ENCODE assay signal across 30 cellular contexts in the genomic region with DNA sequence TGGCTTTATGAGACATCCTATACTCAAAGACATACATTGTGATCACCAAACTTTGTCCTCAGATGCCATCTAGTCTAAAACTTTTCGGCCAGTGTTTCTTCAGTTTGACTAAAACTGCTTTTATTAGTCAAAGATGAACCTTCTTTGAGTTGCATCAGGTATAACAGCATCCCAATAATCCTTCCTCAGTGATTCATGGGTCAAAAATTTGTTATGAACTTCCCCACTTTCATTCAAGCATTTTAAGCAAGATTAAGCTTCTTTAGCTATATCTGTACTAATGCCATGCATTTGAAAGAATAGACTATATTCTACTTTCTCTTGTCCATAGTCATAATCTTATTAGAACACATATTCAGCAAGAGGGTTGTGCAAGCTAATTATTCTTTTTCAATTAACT.
"Had no signal": no experiment of that assay in that cellular context is flagged by ENCODE, and none has a peak within 500 bp of the region (broad histone marks: within the 10 kb centered on the region; RNA-seq: fewer than 3 reads in every experiment).

No MANE protein-coding gene starts in this region.

- H3K36me3 ChIP-seq: colonic mucosa, esophagus squamous epithelium, left lung, neutrophil, pancreas, right lobe of liver, thoracic aorta, tibial nerve, upper lobe of right lung, vagina had no signal

- H3K4me1 ChIP-seq: colonic mucosa, left lung, pancreas, right lobe of liver, tibial nerve, upper lobe of right lung, vagina had no signal

- H3K36me3 Mint-ChIP-seq: immature natural killer cell; naive B cell; natural killer cell treated with Interleukin-12 subunit alpha and Interleukin-12 subunit beta and Interleukin-15 and Interleukin-18, amount 100 ng/mL, for 72 hours; stimulated activated naive B cell treated with anti-CD40 and anti-IgM and Interleukin-4, amounts not matched to agents 10 μg/mL and 1 μg/mL and 100 μg/mL, for 72 hours had no signal

- H3K27me3 ChIP-seq: colonic mucosa, esophagus squamous epithelium, left lung, neutrophil, pancreas, right lobe of liver, tibial nerve, upper lobe of right lung, vagina had no signal

- H3K27ac Mint-ChIP-seq: dendritic cell treated with granulocyte-macrophage colony-stimulating factor and Interleukin-4, amounts not matched to agents 40 ng/mL and 50 ng/mL, for 4 days; immature natural killer cell; mesothelial cell of epicardium; naive B cell; natural killer cell treated with Interleukin-12 subunit alpha and Interleukin-12 subunit beta and Interleukin-15 and Interleukin-18, amount 100 ng/mL, for 72 hours; stimulated activated naive B cell treated with anti-CD40 and anti-IgM and Interleukin-4, amounts not matched to agents 10 μg/mL and 1 μg/mL and 100 μg/mL, for 72 hours; stimulated activated naive CD8-positive, alpha-beta T cell treated with anti-CD3 and anti-CD28 coated beads, Interleukin-15, Interleukin-2, amounts not matched to agents 100 ng/mL and 50 ng/mL, for 24 hours had no signal

- H3K4me1 Mint-ChIP-seq: immature natural killer cell; mesothelial cell of epicardium; naive B cell; stimulated activated naive B cell treated with anti-CD40 and anti-IgM and Interleukin-4, amounts not matched to agents 10 μg/mL and 1 μg/mL and 100 μg/mL, for 72 hours had no signal

- H3K27me3 Mint-ChIP-seq: dendritic cell treated with granulocyte-macrophage colony-stimulating factor and Interleukin-4, amounts not matched to agents 40 ng/mL and 50 ng/mL, for 4 days; naive B cell; natural killer cell treated with Interleukin-12 subunit alpha and Interleukin-12 subunit beta and Interleukin-15 and Interleukin-18, amount 100 ng/mL, for 72 hours; stimulated activated naive B cell treated with anti-CD40 and anti-IgM and Interleukin-4, amounts not matched to agents 10 μg/mL and 1 μg/mL and 100 μg/mL, for 72 hours; stimulated activated naive CD8-positive, alpha-beta T cell treated with anti-CD3 and anti-CD28 coated beads, Interleukin-15, Interleukin-2, amounts not matched to agents 100 ng/mL and 50 ng/mL, for 24 hours had no signal

- DNase-seq: colonic mucosa; effector CD8-positive, alpha-beta T cell; esophagus squamous epithelium; head of caudate nucleus; hippocampal formation; immature natural killer cell; kidney; left lung; mesenchymal stem cell; mucosa of descending colon; naive B cell; pancreas; retina; right lobe of liver; small intestine; stimulated activated CD4-positive, alpha-beta T cell treated with anti-CD3 and anti-CD28 coated beads, Interleukin-15, amount 100 ng/mL, for 24 hours; stimulated activated CD4-positive, alpha-beta T cell treated with anti-CD3 and anti-CD28 coated beads, Interleukin-2, amount 100 ng/mL, for 48 hours; stimulated activated naive B cell treated with anti-CD40 and anti-IgM and Interleukin-4, amounts not matched to agents 10 μg/mL and 1 μg/mL and 100 μg/mL, for 72 hours; upper lobe of right lung had no signal

- FAIRE-seq: endothelial cell of umbilical vein, frontal cortex, kidney, pancreas, small intestine had no signal

- H3K27ac ChIP-seq: colonic mucosa, esophagus squamous epithelium, left lung, neutrophil, pancreas, right lobe of liver, thoracic aorta, tibial nerve, upper lobe of right lung, vagina had no signal

- H3K9me3 ChIP-seq: colonic mucosa, esophagus squamous epithelium, left lung, neutrophil, pancreas, right lobe of liver, thoracic aorta, tibial nerve, upper lobe of right lung, vagina had no signal

- ATAC-seq: left lung; mucosa of descending colon; natural killer cell treated with Interleukin-12 subunit alpha and Interleukin-12 subunit beta and Interleukin-15 and Interleukin-18, amount 100 ng/mL, for 72 hours; pancreas; right lobe of liver; stimulated activated naive B cell treated with anti-CD40 and anti-IgM and Interleukin-4, amounts not matched to agents 10 μg/mL and 1 μg/mL and 100 μg/mL, for 72 hours; upper lobe of right lung had no signal

- H3K4me3 ChIP-seq: colonic mucosa, esophagus squamous epithelium, left lung, mucosa of descending colon, pancreas, right lobe of liver, thoracic aorta, tibial nerve, upper lobe of right lung, vagina had no signal

- H3K4me3 Mint-ChIP-seq: dendritic cell treated with granulocyte-macrophage colony-stimulating factor and Interleukin-4, amounts not matched to agents 40 ng/mL and 50 ng/mL, for 4 days; immature natural killer cell; mesothelial cell of epicardium; naive B cell; natural killer cell treated with Interleukin-12 subunit alpha and Interleukin-12 subunit beta and Interleukin-15 and Interleukin-18, amount 100 ng/mL, for 72 hours; neural crest cell; stimulated activated naive B cell treated with anti-CD40 and anti-IgM and Interleukin-4, amounts not matched to agents 10 μg/mL and 1 μg/mL and 100 μg/mL, for 72 hours; stimulated activated naive CD8-positive, alpha-beta T cell treated with anti-CD3 and anti-CD28 coated beads, Interleukin-15, Interleukin-2, amounts not matched to agents 100 ng/mL and 50 ng/mL, for 24 hours had no signal

- H3K9me3 Mint-ChIP-seq: dendritic cell treated with granulocyte-macrophage colony-stimulating factor and Interleukin-4, amounts not matched to agents 40 ng/mL and 50 ng/mL, for 4 days; naive B cell; stimulated activated naive B cell treated with anti-CD40 and anti-IgM and Interleukin-4, amounts not matched to agents 10 μg/mL and 1 μg/mL and 100 μg/mL, for 72 hours; stimulated activated naive CD8-positive, alpha-beta T cell treated with anti-CD3 and anti-CD28 coated beads, Interleukin-15, Interleukin-2, amounts not matched to agents 100 ng/mL and 50 ng/mL, for 24 hours had no signal
